ENCODE assay signal across 14 cellular contexts in genomic region chr20:24109008-24109407, GRCh38.
DNase-seq lines count a peak whose midpoint lies in the region; ATAC-seq and TF ChIP-seq lines count a peak whose summit lies in the region.
"Had no signal": no experiment of that assay in that cellular context is flagged by ENCODE, and none has a peak within 500 bp of the region (broad histone marks: within the 10 kb centered on the region; RNA-seq: fewer than 3 reads in every experiment).

No MANE protein-coding gene starts in this region.

- DNase-seq in activated naive CD4-positive, alpha-beta T cell treated with Interleukin-2 at 50 U/mL for 16 hours, result peak; percentile 41
- no peak for DNase-seq in activated naive CD4-positive, alpha-beta T cell treated with anti-CD3 and anti-CD28 coated beads, Interleukin-2, amount 10 ng/mL, durations not matched to agents 7 days and 5 days
- DNase-seq in M059J (ENCODE audit: low read depth) (peak; percentile 87), ovary (no peak), retina (no peak), foreskin keratinocyte (no peak)
- DNase-seq: DMS79 treated with DMSO at 0.1 percent for 48 hours, HFFc6, NCI-H187, SW 1271 had no signal

- no peak for TF ChIP-seq POLR2A in ovary (IDR thresholded peaks at IDR 0.05)

- CTCF ChIA-PET in activated naive CD4-positive, alpha-beta T cell treated with anti-CD3 and anti-CD28 coated beads, Interleukin-2, amount 10 ng/mL, durations not matched to agents 7 days and 5 days (lab: Charles Lee), result no interaction called here

- no peak overlapping the region for H3K27ac Mint-ChIP-seq in activated naive CD4-positive, alpha-beta T cell treated with anti-CD3 and anti-CD28 coated beads, Interleukin-2, amount 10 ng/mL, durations not matched to agents 7 days and 5 days
- H3K27ac Mint-ChIP-seq in activated T-helper 17 cell treated with anti-CD3 and anti-CD28 coated beads, Interleukin-2, amount 50 U/mL, for 72 hours, result peak overlapping the region; percentile 6
- H3K27ac Mint-ChIP-seq in stimulated activated memory B cell treated with anti-CD40 and anti-IgM and Interleukin-4, amounts not matched to agents 10 μg/mL and 1 μg/mL and 100 μg/mL, for 72 hours, result no peak overlapping the region
- H3K27ac Mint-ChIP-seq: HFFc6 had no signal

- no peak for TF ChIP-seq CTCF in ovary (IDR thresholded peaks at IDR 0.05)
- no peak for TF ChIP-seq CTCF in foreskin keratinocyte (conservative IDR thresholded peaks at IDR 0.05)

- H3K4me3 ChIP-seq in ovary, result no peak overlapping the region
- H3K4me3 ChIP-seq: GM12878 had no signal

- no peak overlapping the region for H3K4me3 Mint-ChIP-seq in activated naive CD4-positive, alpha-beta T cell treated with anti-CD3 and anti-CD28 coated beads, Interleukin-2, amount 10 ng/mL, durations not matched to agents 7 days and 5 days
- H3K4me3 Mint-ChIP-seq in activated T-helper 17 cell treated with anti-CD3 and anti-CD28 coated beads, Interleukin-2, amount 50 U/mL, for 72 hours, result peak overlapping the region; percentile 29
- peak overlapping the region; percentile 62 for H3K4me3 Mint-ChIP-seq in stimulated activated memory B cell treated with anti-CD40 and anti-IgM and Interleukin-4, amounts not matched to agents 10 μg/mL and 1 μg/mL and 100 μg/mL, for 72 hours
- H3K4me3 Mint-ChIP-seq: HFFc6 had no signal

- no peak for TF ChIP-seq EP300 in ovary (IDR thresholded peaks at IDR 0.05)

- ATAC-seq in activated T-helper 17 cell treated with anti-CD3 and anti-CD28 coated beads, Interleukin-2, amount 50 U/mL, for 72 hours (replicated peaks), result peak; percentile 67
- peak; percentile 67 for ATAC-seq in stimulated activated memory B cell treated with anti-CD40 and anti-IgM and Interleukin-4, amounts not matched to agents 10 μg/mL and 1 μg/mL and 100 μg/mL, for 72 hours
- ATAC-seq in foreskin keratinocyte, result no peak

- H3K27me3 ChIP-seq in ovary (no peaks in the 10 kb centered on the region), foreskin keratinocyte (no peaks in the 10 kb centered on the region)

- H3K9me3 ChIP-seq in ovary, result no peaks in the 10 kb centered on the region

- no peaks in the 10 kb centered on the region for H3K36me3 Mint-ChIP-seq in activated naive CD4-positive, alpha-beta T cell treated with anti-CD3 and anti-CD28 coated beads, Interleukin-2, amount 10 ng/mL, durations not matched to agents 7 days and 5 days
- H3K36me3 Mint-ChIP-seq in activated T-helper 17 cell treated with anti-CD3 and anti-CD28 coated beads, Interleukin-2, amount 50 U/mL, for 72 hours (ENCODE audit: low read depth), result no peaks in the 10 kb centered on the region
- H3K36me3 Mint-ChIP-seq in stimulated activated memory B cell treated with anti-CD40 and anti-IgM and Interleukin-4, amounts not matched to agents 10 μg/mL and 1 μg/mL and 100 μg/mL, for 72 hours, result no peaks in the 10 kb centered on the region
- H3K36me3 Mint-ChIP-seq: immature natural killer cell had no signal

- no peaks in the 10 kb centered on the region for H3K4me1 ChIP-seq in ovary (ENCODE audit: insufficient read depth)
- H3K4me1 ChIP-seq in foreskin keratinocyte, result peaks cover 6% of the 10 kb centered on the region

- H3K9me3 Mint-ChIP-seq in activated naive CD4-positive, alpha-beta T cell treated with anti-CD3 and anti-CD28 coated beads, Interleukin-2, amount 10 ng/mL, durations not matched to agents 7 days and 5 days, result no peaks in the 10 kb centered on the region
- H3K9me3 Mint-ChIP-seq in activated T-helper 17 cell treated with anti-CD3 and anti-CD28 coated beads, Interleukin-2, amount 50 U/mL, for 72 hours, result no peaks in the 10 kb centered on the region
- H3K9me3 Mint-ChIP-seq in stimulated activated memory B cell treated with anti-CD40 and anti-IgM and Interleukin-4, amounts not matched to agents 10 μg/mL and 1 μg/mL and 100 μg/mL, for 72 hours, result no peaks in the 10 kb centered on the region
- H3K9me3 Mint-ChIP-seq: HFFc6, immature natural killer cell had no signal

- WGBS in ovary, 3 donors, result 93 to 95% (median 94%) methylated on average over 12 of the region's 12 CpGs

- no peaks in the 10 kb centered on the region for H3K4me1 Mint-ChIP-seq in activated naive CD4-positive, alpha-beta T cell treated with anti-CD3 and anti-CD28 coated beads, Interleukin-2, amount 10 ng/mL, durations not matched to agents 7 days and 5 days
- H3K4me1 Mint-ChIP-seq in activated T-helper 17 cell treated with anti-CD3 and anti-CD28 coated beads, Interleukin-2, amount 50 U/mL, for 72 hours, result no peaks in the 10 kb centered on the region
- peaks cover 6% of the 10 kb centered on the region for H3K4me1 Mint-ChIP-seq in stimulated activated memory B cell treated with anti-CD40 and anti-IgM and Interleukin-4, amounts not matched to agents 10 μg/mL and 1 μg/mL and 100 μg/mL, for 72 hours
- H3K4me1 Mint-ChIP-seq: immature natural killer cell had no signal

- H3K27me3 Mint-ChIP-seq in activated naive CD4-positive, alpha-beta T cell treated with anti-CD3 and anti-CD28 coated beads, Interleukin-2, amount 10 ng/mL, durations not matched to agents 7 days and 5 days, result peaks cover 31% of the 10 kb centered on the region
- peaks cover 17% of the 10 kb centered on the region for H3K27me3 Mint-ChIP-seq in activated T-helper 17 cell treated with anti-CD3 and anti-CD28 coated beads, Interleukin-2, amount 50 U/mL, for 72 hours
- H3K27me3 Mint-ChIP-seq in stimulated activated memory B cell treated with anti-CD40 and anti-IgM and Interleukin-4, amounts not matched to agents 10 μg/mL and 1 μg/mL and 100 μg/mL, for 72 hours, result no peaks in the 10 kb centered on the region

- intact Hi-C loops in ovary (cut with DNase I), result no loop called here

- no peak overlapping the region for H3K27ac ChIP-seq in ovary
- H3K27ac ChIP-seq in foreskin keratinocyte, result no peak overlapping the region

- no peaks in the 10 kb centered on the region for H3K36me3 ChIP-seq in ovary

Comparison
In these comparisons a context has a peak if more than half of its experiments do, and no peak if none do; other contexts are left out.
1. DNase-seq: peak in activated naive CD4-positive, alpha-beta T cell treated with Interleukin-2 at 50 U/mL for 16 hours (single experiment) and M059J (single experiment); none in activated naive CD4-positive, alpha-beta T cell treated with anti-CD3 and anti-CD28 coated beads, Interleukin-2, amount 10 ng/mL, durations not matched to agents 7 days and 5 days (single experiment), ovary (0 of 5), retina (single experiment) and foreskin keratinocyte (0 of 2).